34 cellular contexts compared by ENCODE assay signal in genomic region chr3:41293169-41293681, GRCh38.
"Had no signal": no experiment of that assay in that cellular context is flagged by ENCODE, and none has a peak within 500 bp of the region (broad histone marks: within the 10 kb centered on the region; RNA-seq: fewer than 3 reads in every experiment).

No MANE protein-coding gene starts in this region.

- H3K27ac ChIP-seq: adrenal gland, body of pancreas, brain microvascular endothelial cell, breast epithelium, VCaP had no signal

- DNase-seq: activated B cell treated with CpG ODN at 0.5 μM for 24 hours; activated CD4-positive, alpha-beta memory T cell treated with anti-CD3 and anti-CD28 coated beads for 36 hours; activated CD4-positive, alpha-beta T cell treated with anti-CD3 and anti-CD28 coated beads for 4 hours; activated CD4-positive, alpha-beta T cell treated with anti-CD3 and anti-CD28 coated beads, Interleukin-2, amount 10 ng/mL, durations not matched to agents 24 days and 14 days; activated CD4-positive, alpha-beta T cell treated with anti-CD3 and anti-CD28 coated beads, Interleukin-2, amount 50 U/mL, for 1 hour; activated CD4-positive, alpha-beta T cell treated with anti-CD3 and anti-CD28 coated beads, Interleukin-2, amount 50 U/mL, for 4 hours; activated CD4-positive, CD25-positive, alpha-beta regulatory T cell treated with anti-CD3 and anti-CD28 coated beads, Interleukin-2, amount 50 U/mL, for 72 hours; activated CD8-positive, alpha-beta memory T cell treated with anti-CD3 and anti-CD28 coated beads, Interleukin-2, amount 50 U/mL, for 4 hours; activated CD8-positive, alpha-beta T cell treated with anti-CD3 and anti-CD28 coated beads for 36 hours; activated effector memory CD4-positive, alpha-beta T cell treated with anti-CD3 and anti-CD28 coated beads, Interleukin-2, amount 50 U/mL, for 16 hours; activated gamma-delta T cell treated with Interleukin-2 at 50 U/mL for 16 hours; activated naive CD4-positive, alpha-beta T cell; activated naive CD4-positive, alpha-beta T cell treated with anti-CD3 and anti-CD28 coated beads for 36 hours; activated naive CD4-positive, alpha-beta T cell treated with anti-CD3 and anti-CD28 coated beads, Interleukin-2, amount 50 U/mL, for 16 hours; activated naive CD8-positive, alpha-beta T cell treated with anti-CD3 and anti-CD28 coated beads for 36 hours; activated T-cell treated with anti-CD3 and anti-CD28 coated beads for 4 hours; activated T-cell treated with anti-CD3 and anti-CD28 coated beads, Interleukin-2, amount 50 U/mL, for 1 hour; activated T-cell treated with anti-CD3 and anti-CD28 coated beads, Interleukin-2, amount 50 U/mL, for 4 hours; activated T-cell treated with anti-CD3 and anti-CD28 coated beads, Interleukin-2, amount 50 U/mL, for 72 hours; amniotic stem cell; aorta; body of pancreas; brain microvascular endothelial cell; central memory CD4-positive, alpha-beta T cell; T-helper 1 cell; T-helper 2 cell; T-helper 9 cell had no signal

- H3K4me3 ChIP-seq: adrenal gland, body of pancreas, breast epithelium had no signal

- H3K27me3 ChIP-seq: adrenal gland, body of pancreas, brain microvascular endothelial cell, breast epithelium had no signal

- H3K36me3 ChIP-seq: adrenal gland, brain microvascular endothelial cell, breast epithelium had no signal

- H3K9me3 ChIP-seq: adrenal gland, body of pancreas, breast epithelium had no signal

- FAIRE-seq: astrocyte, TTC549 had no signal

- ATAC-seq: activated CD8-positive, alpha-beta T cell treated with anti-CD3 and anti-CD28 coated beads for 36 hours; activated naive CD4-positive, alpha-beta T cell treated with anti-CD3 and anti-CD28 coated beads, Interleukin-2, amount 50 U/mL, for 72 hours; activated T-cell treated with anti-CD3 and anti-CD28 coated beads, Interleukin-2, amount 50 U/mL, for 4 hours; activated T-cell treated with anti-CD3 and anti-CD28 coated beads, Interleukin-2, amount 50 U/mL, for 72 hours; activated T-helper 17 cell treated with anti-CD3 and anti-CD28 coated beads, Interleukin-2, amount 50 U/mL, for 72 hours; body of pancreas had no signal

- H3K4me1 ChIP-seq: adrenal gland, body of pancreas, breast epithelium had no signal
